11 cellular contexts compared by ENCODE assay signal in the genomic region with DNA sequence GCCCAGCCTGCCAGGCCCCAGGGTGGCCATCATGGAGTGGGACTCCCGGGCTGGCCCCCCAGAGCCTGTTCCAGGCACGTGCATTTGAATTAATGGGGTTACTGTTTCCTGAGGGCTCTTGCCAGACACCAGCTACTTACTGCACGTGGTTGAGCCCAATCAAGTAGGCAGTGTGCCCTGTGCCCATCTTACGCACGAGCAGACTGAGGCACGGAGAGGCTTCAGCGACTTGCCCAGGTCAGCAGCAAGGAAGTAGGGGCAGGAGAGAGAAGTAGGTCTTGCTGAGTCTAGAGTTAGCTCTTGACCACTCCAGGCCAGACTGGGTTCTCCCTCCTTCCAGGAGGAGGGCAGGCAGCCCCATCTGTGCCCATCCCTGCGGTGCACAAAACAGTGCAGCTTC.
DNase-seq lines count a peak whose midpoint lies in the region; ATAC-seq and TF ChIP-seq lines count a peak whose summit lies in the region.
"Had no signal": no experiment of that assay in that cellular context is flagged by ENCODE, and none has a peak within 500 bp of the region (broad histone marks: within the 10 kb centered on the region; RNA-seq: fewer than 3 reads in every experiment).

No MANE protein-coding gene starts in this region.

- H2BK5ac ChIP-seq in IMR-90 (ENCODE audit: low read depth, low read length, poor library complexity, severe bottlenecking), result no peak overlapping the region

- TF ChIP-seq CTCF in IMR-90 (conservative IDR thresholded peaks at IDR 0.05; ENCODE audit: low read depth, low read length) (no peak), mammary epithelial cell (conservative IDR thresholded peaks at IDR 0.05 in 1 of 2, IDR thresholded peaks at IDR 0.05 in 1 of 2; ENCODE audit: extremely low read depth in 1 of 2, insufficient read depth in 1 of 2, low read depth in 1 of 2, low read length in 2 of 2) (no peak), natural killer cell (IDR thresholded peaks at IDR 0.05) (no peak)

- no peak overlapping the region for H4K5ac ChIP-seq in IMR-90 (ENCODE audit: low read depth, low read length)

- no peaks in the 10 kb centered on the region for H3K9me1 ChIP-seq in IMR-90 (ENCODE audit: insufficient read depth, low read length)

- no peak overlapping the region for H3K23ac ChIP-seq in IMR-90 (ENCODE audit: low read depth, low read length)

- H3K9me3 Mint-ChIP-seq in natural killer cell, result no peaks in the 10 kb centered on the region
- H3K9me3 Mint-ChIP-seq: stimulated activated naive CD8-positive, alpha-beta T cell treated with anti-CD3 and anti-CD28 coated beads, Interleukin-15, Interleukin-2, amounts not matched to agents 100 ng/mL and 50 ng/mL, for 24 hours had no signal

- no peak for TF ChIP-seq POLR2A in IMR-90 (IDR thresholded peaks at IDR 0.05; ENCODE audit: low read depth, low read length)

- H2BK20ac ChIP-seq in IMR-90 (ENCODE audit: low read depth, low read length), result no peak overlapping the region

- H2BK15ac ChIP-seq in IMR-90 (ENCODE audit: low read depth, low read length), result no peak overlapping the region

- intact Hi-C loops in IMR-90 (cut with micrococcal nuclease) (loop anchor here (1.0 to 5.0 kb wide), 3 partner anchors 392 to 1212 kb away; no protein-coding TSS in a partner anchor), mammary epithelial cell (cut with micrococcal nuclease) (loop anchor here (1.0 to 5.0 kb wide), 7 partner anchors 723 to 1244 kb away; no protein-coding TSS in a partner anchor), natural killer cell (cut with micrococcal nuclease) (loop anchor here (1.0 to 5.0 kb wide), 2 partner anchors 778 to 917 kb away; no protein-coding TSS in a partner anchor)

- peaks cover 9 to 11% of the 10 kb centered on the region in 2 donors for H3K4me1 Mint-ChIP-seq in natural killer cell

- H3K4ac ChIP-seq in IMR-90 (ENCODE audit: low read depth, low read length), result no peak overlapping the region

- H3K36me3 ChIP-seq in BLaER1 (no peaks in the 10 kb centered on the region), IMR-90 (ENCODE audit: control insufficient read depth, insufficient read depth, low read length) (no peaks in the 10 kb centered on the region), mammary epithelial cell (ENCODE audit: insufficient read depth, low read length) (no peaks in the 10 kb centered on the region)
- H3K36me3 ChIP-seq: colonic mucosa, pancreas had no signal

- H4K8ac ChIP-seq in IMR-90 (ENCODE audit: low read depth in 2 of 2, low read length in 2 of 2), result no peak overlapping the region

- in situ Hi-C loops in IMR-90 (cut with MboI; ENCODE audit: low sequenced_read_pairs) (loop anchor here (10.0 kb wide), 1 partner anchor 1244 kb away; no protein-coding TSS in a partner anchor), mammary epithelial cell (cut with MboI; ENCODE audit: low sequenced_read_pairs in 2 of 2) (loop anchor here (25.0 kb wide), 3 partner anchors 792 to 1217 kb away; a partner anchor contains a TSS), ACHN (cut with HindIII; ENCODE audit: low pct_ligation_motif_present, low pct_unique_long_range_greater_than_20kb, low sequenced_read_pairs) (no loop called here)

- POLR2A ChIA-PET in IMR-90 (lab: Charles Lee; ENCODE audit: unreplicated experiment), result no interaction called here

- H3K79me1 ChIP-seq in IMR-90 (ENCODE audit: low read depth in 1 of 2, low read length in 2 of 2), result no peaks in the 10 kb centered on the region

- peaks cover 3 to 18% of the 10 kb centered on the region in 2 donors for H3K27me3 Mint-ChIP-seq in natural killer cell (ENCODE audit: low read depth in 2 of 2)

- ATAC-seq in IMR-90 (ENCODE audit: low read depth) (no peak), natural killer cell (peak in 2 of 3 donors; percentile 4 to 13), GM19452 (IDR thresholded peaks at IDR 0.05; ENCODE audit: unreplicated experiment) (no peak)

- no peak overlapping the region for H3K27ac Mint-ChIP-seq in natural killer cell
- H3K27ac Mint-ChIP-seq: stimulated activated naive CD8-positive, alpha-beta T cell treated with anti-CD3 and anti-CD28 coated beads, Interleukin-15, Interleukin-2, amounts not matched to agents 100 ng/mL and 50 ng/mL, for 24 hours had no signal

- dilution Hi-C loops in IMR-90 (cut with HindIII; ENCODE audit: low sequenced_read_pairs, unreplicated experiment) (no loop called here), mammary epithelial cell (cut with HindIII; ENCODE audit: low sequenced_read_pairs) (loop anchor here (5.0 to 10.0 kb wide), 2 partner anchors 972 to 1084 kb away; no protein-coding TSS in a partner anchor)

- no peak overlapping the region for H2AK9ac ChIP-seq in IMR-90 (replicated peaks; ENCODE audit: low read depth, low read length, poor library complexity)

- no peak overlapping the region for H3K4me3 ChIP-seq in BLaER1
- H3K4me3 ChIP-seq in IMR-90 (ENCODE audit: insufficient read depth, low read depth, low read length), result no peak overlapping the region
- H3K4me3 ChIP-seq in mammary epithelial cell (replicated peaks in 1 of 3; ENCODE audit: insufficient read depth in 1 of 3, low read depth in 2 of 3, low read length in 3 of 3), result no peak overlapping the region
- H3K4me3 ChIP-seq: colonic mucosa had no signal

- H3K4me2 ChIP-seq in BLaER1 (peak overlapping the region; percentile 80), IMR-90 (ENCODE audit: low read depth, low read length) (no peak overlapping the region), mammary epithelial cell (ENCODE audit: insufficient read depth, low read depth, low read length) (peak overlapping the region; percentile 83)

- no peak overlapping the region for H3K14ac ChIP-seq in IMR-90 (replicated peaks; ENCODE audit: low read depth, low read length)

- peak overlapping the region; percentile 49; the same call in 1 of the 2 replicates for H3K27ac ChIP-seq in BLaER1
- no peak overlapping the region for H3K27ac ChIP-seq in IMR-90 (ENCODE audit: insufficient read depth, low read length)
- H3K27ac ChIP-seq in mammary epithelial cell (ENCODE audit: insufficient read depth, low read depth, low read length), result no peak overlapping the region
- H3K27ac ChIP-seq: colonic mucosa, pancreas had no signal

- no peaks in the 10 kb centered on the region for H4K20me1 ChIP-seq in BLaER1
- H4K20me1 ChIP-seq in IMR-90 (ENCODE audit: insufficient read depth, low read length), result no peaks in the 10 kb centered on the region
- H4K20me1 ChIP-seq in mammary epithelial cell (ENCODE audit: insufficient read depth, low read length), result no peaks in the 10 kb centered on the region

- H2AK5ac ChIP-seq in IMR-90 (ENCODE audit: low read depth, low read length), result no peak overlapping the region

- peak overlapping the region; percentile 93 for H2AFZ ChIP-seq in IMR-90 (replicated peaks; ENCODE audit: low read length, poor library complexity)
- peak overlapping the region; percentile 85 for H2AFZ ChIP-seq in mammary epithelial cell (ENCODE audit: low read depth, low read length)

- H2BK120ac ChIP-seq in IMR-90 (ENCODE audit: low read depth, low read length), result no peak overlapping the region

- no peak overlapping the region for H4K91ac ChIP-seq in IMR-90 (ENCODE audit: insufficient read depth, low read depth, low read length)

- H3K9me3 ChIP-seq in BLaER1 (no peaks in the 10 kb centered on the region), IMR-90 (ENCODE audit: control insufficient read depth, insufficient read depth, low read length) (no peaks in the 10 kb centered on the region), mammary epithelial cell (replicated peaks; ENCODE audit: insufficient read depth, low read length) (no peaks in the 10 kb centered on the region)
- H3K9me3 ChIP-seq: colonic mucosa, pancreas had no signal

- 0 out of 2 replicates have a peak overlapping the region, but pooled peaks have one; percentile 29 for H3K9ac ChIP-seq in BLaER1
- H3K9ac ChIP-seq in IMR-90 (ENCODE audit: low read depth, low read length), result no peak overlapping the region
- H3K9ac ChIP-seq in mammary epithelial cell (ENCODE audit: insufficient read depth, low read length), result no peak overlapping the region

- H3K18ac ChIP-seq in IMR-90 (ENCODE audit: low read depth, low read length), result no peak overlapping the region

- no peaks in the 10 kb centered on the region for H3K36me3 Mint-ChIP-seq in natural killer cell

- CTCF ChIA-PET in IMR-90 (lab: Yijun Ruan, JAX), result interaction anchor here (0.6 to 1.0 kb wide), 3 partner anchors 10 to 1027 kb away, joined by 3 to 4 read pairs (median 3); no protein-coding TSS in a partner anchor
- CTCF ChIA-PET in mammary epithelial cell (lab: Charles Lee; ENCODE audit: low non-redundant PET), result no interaction called here

- no peak overlapping the region for H3K4me3 Mint-ChIP-seq in natural killer cell
- H3K4me3 Mint-ChIP-seq: stimulated activated naive CD8-positive, alpha-beta T cell treated with anti-CD3 and anti-CD28 coated beads, Interleukin-15, Interleukin-2, amounts not matched to agents 100 ng/mL and 50 ng/mL, for 24 hours had no signal

- TF ChIP-seq RAD21 in IMR-90 (IDR thresholded peaks at IDR 0.05; ENCODE audit: low read length), result no peak

- BruUV-seq in IMR-90 (replicated peaks; lab: Mats Ljungman, UMichigan) (no TSS peak), mammary epithelial cell (replicated peaks; lab: Mats Ljungman, UMichigan) (no TSS peak)

- H3K27me3 ChIP-seq in BLaER1, result peaks cover 4% of the 10 kb centered on the region; the same call in 1 of the 2 replicates
- H3K27me3 ChIP-seq in IMR-90 (ENCODE audit: control insufficient read depth, insufficient read depth, low read length), result peaks cover 15% of the 10 kb centered on the region
- H3K27me3 ChIP-seq in mammary epithelial cell (ENCODE audit: insufficient read depth, low read length), result no peaks in the 10 kb centered on the region
- H3K27me3 ChIP-seq: colonic mucosa, pancreas had no signal

- WGBS in IMR-90 (ENCODE audit: extremely low coverage in 2 of 2, insufficient read length in 1 of 2), 2 experiments, result 77% methylated on average over 5 of the region's 8 CpGs; no CpG with 5 or more reads in 1 of the 2 experiments
- WGBS in mammary epithelial cell (ENCODE audit: low coverage, missing lambda C conversion rate), result 92% methylated on average over 1 of the region's 8 CpGs

- no peak overlapping the region for H3K56ac ChIP-seq in IMR-90 (ENCODE audit: extremely low read depth, insufficient read depth, low read length)

- DNase-seq in IMR-90, result no peak
- DNase-seq in mammary epithelial cell, result no peak
- DNase-seq in natural killer cell, result no peak
- no peak for DNase-seq in ACHN
- no peak for DNase-seq in RKO (ENCODE audit: low spot score)
- DNase-seq in activated CD4-positive, alpha-beta T cell treated with anti-CD3 and anti-CD28 coated beads for 48 hours, result no peak

- H3K4me1 ChIP-seq in BLaER1 (peaks cover 17% of the 10 kb centered on the region), IMR-90 (ENCODE audit: control insufficient read depth, insufficient read depth, low read length) (no peaks in the 10 kb centered on the region), mammary epithelial cell (ENCODE audit: insufficient read depth, low read length) (peaks cover 8% of the 10 kb centered on the region)

- H3K79me2 ChIP-seq in mammary epithelial cell (ENCODE audit: insufficient read depth, low read length), result no peaks in the 10 kb centered on the region

TF ChIP-seq in IMR-90, 13 proteins besides CTCF, POLR2A, EP300 and RAD21 (continues in another document):
- no peak for TF ChIP-seq BHLHE40 (IDR thresholded peaks at IDR 0.05; ENCODE audit: low read depth, low read length)
- TF ChIP-seq CEBPB (IDR thresholded peaks at IDR 0.05; ENCODE audit: low read depth, low read length), result no peak
- no peak for TF ChIP-seq NFE2L2 (IDR thresholded peaks at IDR 0.05; ENCODE audit: low read depth, low read length)

Comparison
In these comparisons a context has a peak if more than half of its experiments do, and no peak if none do; other contexts are left out.
1. ATAC-seq: peak in natural killer cell (2 of 3); none in IMR-90 (single experiment) and GM19452 (single experiment).